ENCODE assay signal across 16 cellular contexts in genomic region chr13:74930402-74931165, GRCh38.
DNase-seq lines count a peak whose midpoint lies in the region; ATAC-seq, FAIRE-seq and TF ChIP-seq lines count a peak whose summit lies in the region.
"Had no signal": no experiment of that assay in that cellular context is flagged by ENCODE, and none has a peak within 500 bp of the region (broad histone marks: within the 10 kb centered on the region; RNA-seq: fewer than 3 reads in every experiment).

No MANE protein-coding gene starts in this region.

- H3K36me3 ChIP-seq in bronchial epithelial cell (ENCODE audit: control insufficient read depth, insufficient read depth, low read length): no peaks in the 10 kb centered on the region
- no peaks in the 10 kb centered on the region for H3K36me3 ChIP-seq in CD8-positive, alpha-beta memory T cell (ENCODE audit: insufficient read depth, low read length)

- peaks cover 0 to 19% (median 6%) of the 10 kb centered on the region in 5 donors for H3K9me3 Mint-ChIP-seq in CD8-positive, alpha-beta memory T cell

- no peaks in the 10 kb centered on the region for H3K4me1 Mint-ChIP-seq in CD8-positive, alpha-beta memory T cell

- POLR2A ChIA-PET in CD8-positive, alpha-beta memory T cell (lab: Charles Lee): no interaction called here

- H3K4me3 Mint-ChIP-seq in CD8-positive, alpha-beta memory T cell: no peak overlapping the region
- H3K4me3 Mint-ChIP-seq: dendritic cell treated with granulocyte-macrophage colony-stimulating factor and Interleukin-4, amounts not matched to agents 40 ng/mL and 50 ng/mL, for 4 days; natural killer cell treated with Interleukin-12 subunit alpha and Interleukin-12 subunit beta and Interleukin-15 and Interleukin-18, amount 100 ng/mL, for 72 hours had no signal

- no peaks in the 10 kb centered on the region for H3K36me3 Mint-ChIP-seq in CD8-positive, alpha-beta memory T cell

- H3K4me1 ChIP-seq in CD8-positive, alpha-beta memory T cell (ENCODE audit: insufficient read depth, low read length): no peaks in the 10 kb centered on the region

- DNase-seq in GM04504 (ENCODE audit: low read depth): peak; percentile 45
- peak; percentile 71 for DNase-seq in M059J (ENCODE audit: low read depth)
- DNase-seq in bronchial epithelial cell (ENCODE audit: low read depth): peak; percentile 87
- DNase-seq in pulmonary artery endothelial cell (ENCODE audit: low read depth, low spot score): peak; percentile 8
- DNase-seq in ecto neural progenitor cell (ENCODE audit: low spot score): no peak
- DNase-seq in NCI-H82 treated with DMSO at 0.1 percent for 48 hours (lab: John Stamatoyannopoulos, UW; ENCODE audit: unreplicated experiment): no peak
- no peak for DNase-seq in CD8-positive, alpha-beta memory T cell
- DNase-seq: activated CD4-positive, alpha-beta T cell treated with anti-CD3 and anti-CD28 coated beads for 48 hours; activated naive CD4-positive, alpha-beta T cell; NCI-H2081 treated with DMSO at 0.1 percent for 48 hours; Right ventricle myocardium superior; stimulated activated naive CD4-positive, alpha-beta T cell had no signal

- TF ChIP-seq CTCF in bronchial epithelial cell (IDR thresholded peaks at IDR 0.05; ENCODE audit: insufficient read depth, low read length, severe bottlenecking): no peak

- H3K27ac Mint-ChIP-seq in CD8-positive, alpha-beta memory T cell: no peak overlapping the region
- H3K27ac Mint-ChIP-seq: dendritic cell treated with granulocyte-macrophage colony-stimulating factor and Interleukin-4, amounts not matched to agents 40 ng/mL and 50 ng/mL, for 4 days; natural killer cell treated with Interleukin-12 subunit alpha and Interleukin-12 subunit beta and Interleukin-15 and Interleukin-18, amount 100 ng/mL, for 72 hours had no signal

- FAIRE-seq in bronchial epithelial cell (lab: Jason Lieb, UNC): no peak
- FAIRE-seq: G401.6 had no signal

- no peak overlapping the region for H3K4me3 ChIP-seq in bronchial epithelial cell (ENCODE audit: low read depth, low read length)
- H3K4me3 ChIP-seq in CD8-positive, alpha-beta memory T cell (ENCODE audit: low read length): no peak overlapping the region

- peaks cover 13 to 19% of the 10 kb centered on the region in 2 donors for H3K27me3 Mint-ChIP-seq in CD8-positive, alpha-beta memory T cell
- H3K27me3 Mint-ChIP-seq: dendritic cell treated with granulocyte-macrophage colony-stimulating factor and Interleukin-4, amounts not matched to agents 40 ng/mL and 50 ng/mL, for 4 days had no signal

- no peaks in the 10 kb centered on the region for H3K9me3 ChIP-seq in CD8-positive, alpha-beta memory T cell (ENCODE audit: low read length)

- CTCF ChIA-PET in CD8-positive, alpha-beta memory T cell (lab: Charles Lee): no interaction called here

- no peaks in the 10 kb centered on the region for H3K27me3 ChIP-seq in bronchial epithelial cell (ENCODE audit: control insufficient read depth, insufficient read depth, low read length)
- no peaks in the 10 kb centered on the region for H3K27me3 ChIP-seq in CD8-positive, alpha-beta memory T cell (ENCODE audit: insufficient read depth, low read length, poor library complexity, severe bottlenecking)

- no peak for ATAC-seq in HG03469 (IDR thresholded peaks at IDR 0.05; ENCODE audit: unreplicated experiment)
- ATAC-seq: natural killer cell treated with Interleukin-12 subunit alpha and Interleukin-12 subunit beta and Interleukin-15 and Interleukin-18, amount 100 ng/mL, for 72 hours had no signal

- no peak overlapping the region for H3K27ac ChIP-seq in CD8-positive, alpha-beta memory T cell (ENCODE audit: low read depth, low read length)

Comparison
In these comparisons a context has a peak if more than half of its experiments do, and no peak if none do; other contexts are left out.
1. DNase-seq: peak in GM04504 (single experiment), M059J (single experiment), bronchial epithelial cell (single experiment) and pulmonary artery endothelial cell (single experiment); none in ecto neural progenitor cell (single experiment), NCI-H82 treated with DMSO at 0.1 percent for 48 hours (single experiment) and CD8-positive, alpha-beta memory T cell (0 of 5).